ENCODE assay signal across 34 cellular contexts in the genomic region with DNA sequence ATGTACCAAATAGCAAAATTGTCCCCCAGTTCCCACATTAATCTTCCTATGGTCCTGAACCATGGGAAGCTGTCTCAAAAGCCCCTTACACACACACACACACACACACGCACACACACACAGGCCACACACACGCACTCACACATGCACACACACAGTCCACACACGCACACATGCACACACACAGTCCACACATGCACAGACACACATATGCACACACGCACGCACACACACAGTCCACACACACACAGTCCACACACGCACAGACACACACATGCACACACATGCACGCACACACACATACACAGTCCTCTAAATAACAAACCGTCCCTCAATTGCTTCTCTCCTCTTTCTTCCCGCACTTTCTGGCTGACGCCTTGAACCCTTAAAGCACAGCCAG.
"Had no signal": no experiment of that assay in that cellular context is flagged by ENCODE, and none has a peak within 500 bp of the region (broad histone marks: within the 10 kb centered on the region; RNA-seq: fewer than 3 reads in every experiment).

No MANE protein-coding gene starts in this region.

- H3K27me3 ChIP-seq: brain microvascular endothelial cell, foreskin keratinocyte, gastrocnemius medialis had no signal

- FAIRE-seq: astrocyte, colon had no signal

- H3K36me3 ChIP-seq: brain microvascular endothelial cell, esophagus muscularis mucosa, gastrocnemius medialis, heart left ventricle, WERI-Rb-1 had no signal

- H3K27ac Mint-ChIP-seq: activated B cell treated with CpG ODN at 0.5 μM for 24 hours; activated CD8-positive, alpha-beta T cell treated with anti-CD3 and anti-CD28 coated beads for 36 hours; activated naive CD8-positive, alpha-beta T cell; activated T-helper 17 cell treated with anti-CD3 and anti-CD28 coated beads, Interleukin-2, amount 50 U/mL, for 72 hours; effector memory CD8-positive, alpha-beta T cell; T-helper 17 cell; T-helper 2 cell treated with Interferon-gamma antibody and Interleukin-4, amounts not matched to agents 5 μg/mL and 100 μg/mL, for 36 hours had no signal

- H3K27me3 Mint-ChIP-seq: activated B cell treated with CpG ODN at 0.5 μM for 24 hours; activated CD8-positive, alpha-beta T cell treated with anti-CD3 and anti-CD28 coated beads for 36 hours; activated T-helper 17 cell treated with anti-CD3 and anti-CD28 coated beads, Interleukin-2, amount 50 U/mL, for 72 hours; effector memory CD8-positive, alpha-beta T cell had no signal

- H3K27ac ChIP-seq: brain microvascular endothelial cell, esophagus muscularis mucosa, foreskin keratinocyte, gastrocnemius medialis, heart left ventricle, WERI-Rb-1 had no signal

- H3K4me1 Mint-ChIP-seq: activated B cell treated with CpG ODN at 0.5 μM for 24 hours; activated T-helper 17 cell treated with anti-CD3 and anti-CD28 coated beads, Interleukin-2, amount 50 U/mL, for 72 hours; T-helper 17 cell had no signal

- DNase-seq: activated B cell treated with CpG ODN at 0.5 μM for 24 hours; activated CD4-positive, alpha-beta T cell treated with anti-CD3 and anti-CD28 coated beads for 48 hours; activated CD4-positive, alpha-beta T cell treated with anti-CD3 and anti-CD28 coated beads, Interleukin-2, amount 50 U/mL, for 1 hour; activated CD4-positive, alpha-beta T cell treated with anti-CD3 and anti-CD28 coated beads, Interleukin-2, amount 50 U/mL, for 48 hours; activated CD8-positive, alpha-beta memory T cell treated with anti-CD3 and anti-CD28 coated beads for 24 hours; activated CD8-positive, alpha-beta T cell treated with anti-CD3 and anti-CD28 coated beads for 36 hours; activated effector memory CD4-positive, alpha-beta T cell treated with Interleukin-2 at 50 U/mL for 16 hours; activated gamma-delta T cell treated with Interleukin-2 at 50 U/mL for 16 hours; activated naive CD4-positive, alpha-beta T cell treated with anti-CD3 and anti-CD28 coated beads, Interleukin-2, amount 50 U/mL, for 16 hours; activated naive CD4-positive, alpha-beta T cell treated with Interleukin-2 at 50 U/mL for 16 hours; activated T-cell treated with anti-CD3 and anti-CD28 coated beads, Interleukin-2, amount 50 U/mL, for 4 hours; amniotic stem cell; anterior cingulate cortex; brain microvascular endothelial cell; caudate nucleus; cortex of kidney; dermis blood vessel endothelial cell; effector CD4-positive, alpha-beta T cell; effector memory CD8-positive, alpha-beta T cell; erythroblast; foreskin keratinocyte; gastrocnemius medialis; glutamatergic neuron; heart left ventricle; T-helper 17 cell; T1000; WERI-Rb-1 had no signal

- H3K36me3 Mint-ChIP-seq: activated naive CD8-positive, alpha-beta T cell had no signal

- H3K9me3 ChIP-seq: esophagus muscularis mucosa, gastrocnemius medialis, heart left ventricle had no signal

- H3K4me3 Mint-ChIP-seq: activated B cell treated with CpG ODN at 0.5 μM for 24 hours; activated CD8-positive, alpha-beta T cell treated with anti-CD3 and anti-CD28 coated beads for 36 hours; activated naive CD8-positive, alpha-beta T cell; activated T-cell treated with anti-CD3 and anti-CD28 coated beads, Interleukin-2, amount 50 U/mL, for 4 hours; activated T-helper 17 cell treated with anti-CD3 and anti-CD28 coated beads, Interleukin-2, amount 50 U/mL, for 72 hours; effector memory CD8-positive, alpha-beta T cell; T-helper 17 cell; T-helper 2 cell treated with Interferon-gamma antibody and Interleukin-4, amounts not matched to agents 5 μg/mL and 100 μg/mL, for 36 hours had no signal

- H3K4me1 ChIP-seq: esophagus muscularis mucosa, foreskin keratinocyte, gastrocnemius medialis, heart left ventricle had no signal

- H3K4me3 ChIP-seq: esophagus muscularis mucosa, gastrocnemius medialis, heart left ventricle had no signal

- ATAC-seq: activated CD4-positive, CD25-positive, alpha-beta regulatory T cell treated with anti-CD3 and anti-CD28 coated beads, Interleukin-2, amount 50 U/mL, for 24 hours; activated CD8-positive, alpha-beta T cell treated with anti-CD3 and anti-CD28 coated beads for 36 hours; activated T-cell treated with anti-CD3 and anti-CD28 coated beads, Interleukin-2, amount 50 U/mL, for 4 hours; activated T-helper 17 cell treated with anti-CD3 and anti-CD28 coated beads, Interleukin-2, amount 50 U/mL, for 72 hours; effector memory CD8-positive, alpha-beta T cell; foreskin keratinocyte; gastrocnemius medialis; T-helper 17 cell had no signal
